ENCODE assay signal across 8 cellular contexts in genomic region chr1:199041173-199041914, GRCh38.
DNase-seq lines count a peak whose midpoint lies in the region; ATAC-seq and TF ChIP-seq lines count a peak whose summit lies in the region.

No MANE protein-coding gene starts in this region.

- H3K27me3 ChIP-seq in thymus (ENCODE audit: control insufficient read depth, insufficient read depth), result no peaks in the 10 kb centered on the region
- H3K27me3 ChIP-seq in lower lobe of right lung (ENCODE audit: low read depth), result no peaks in the 10 kb centered on the region

- H3K9me3 ChIP-seq in T-helper 17 cell (ENCODE audit: control insufficient read depth, low read length, poor library complexity, severe bottlenecking) (no peaks in the 10 kb centered on the region), thymus (ENCODE audit: control insufficient read depth) (no peaks in the 10 kb centered on the region), lower lobe of right lung (no peaks in the 10 kb centered on the region)

- peaks cover 16% of the 10 kb centered on the region for H3K4me1 ChIP-seq in thymus (ENCODE audit: control insufficient read depth, insufficient read depth, low read length)
- H3K4me1 ChIP-seq in lower lobe of right lung, result no peaks in the 10 kb centered on the region

- DNase-seq in activated T-cell treated with anti-CD3 and anti-CD28 coated beads, Interleukin-2, amount 50 U/mL, for 72 hours, result peak; percentile 11 to 37
- DNase-seq in activated T-cell treated with anti-CD3 and anti-CD28 coated beads, Interleukin-2, amount 50 U/mL, for 1 hour, result no peak
- DNase-seq in T-helper 17 cell (no peak), islet precursor cell (no peak), left colon (no peak), lower lobe of right lung (no peak)

- ATAC-seq in activated T-cell treated with anti-CD3 and anti-CD28 coated beads, Interleukin-2, amount 50 U/mL, for 72 hours (replicated peaks in 1 of 2), result peak; percentile 91 to 93
- peak; percentile 95 for ATAC-seq in HG03108 (IDR thresholded peaks at IDR 0.05; ENCODE audit: unreplicated experiment)
- ATAC-seq in T-helper 17 cell, result peak; percentile 64
- no peak for ATAC-seq in left colon
- ATAC-seq in lower lobe of right lung, result no peak

- 2% methylated on average over 4 of the region's 4 CpGs for WGBS in thymus

- H3K4me1 Mint-ChIP-seq in activated T-cell treated with anti-CD3 and anti-CD28 coated beads, Interleukin-2, amount 50 U/mL, for 72 hours (ENCODE audit: low read depth), result peaks cover 23% of the 10 kb centered on the region
- H3K4me1 Mint-ChIP-seq in T-helper 17 cell, result peaks cover 20% of the 10 kb centered on the region

- H3K9me3 Mint-ChIP-seq in activated T-cell treated with anti-CD3 and anti-CD28 coated beads, Interleukin-2, amount 50 U/mL, for 72 hours, result no peaks in the 10 kb centered on the region

- H3K27ac ChIP-seq in thymus (ENCODE audit: low read depth) (peak overlapping the region; percentile 59), lower lobe of right lung (no peak overlapping the region)

- H3K36me3 Mint-ChIP-seq in activated T-cell treated with anti-CD3 and anti-CD28 coated beads, Interleukin-2, amount 50 U/mL, for 72 hours (ENCODE audit: insufficient read depth in 2 of 2), result peaks cover 0 to 2% of the 10 kb centered on the region in 2 donors
- H3K36me3 Mint-ChIP-seq in T-helper 17 cell (ENCODE audit: low read depth), result no peaks in the 10 kb centered on the region

- peak overlapping the region; percentile 54 to 65 for H3K4me3 Mint-ChIP-seq in activated T-cell treated with anti-CD3 and anti-CD28 coated beads, Interleukin-2, amount 50 U/mL, for 72 hours
- peak overlapping the region; percentile 86 for H3K4me3 Mint-ChIP-seq in T-helper 17 cell

- peaks cover 4% of the 10 kb centered on the region for H3K36me3 ChIP-seq in thymus (ENCODE audit: control insufficient read depth, insufficient read depth)
- no peaks in the 10 kb centered on the region for H3K36me3 ChIP-seq in lower lobe of right lung

- H3K27me3 Mint-ChIP-seq in activated T-cell treated with anti-CD3 and anti-CD28 coated beads, Interleukin-2, amount 50 U/mL, for 72 hours (ENCODE audit: low read depth), result no peaks in the 10 kb centered on the region
- H3K27me3 Mint-ChIP-seq in T-helper 17 cell, result no peaks in the 10 kb centered on the region

- TF ChIP-seq CTCF in lower lobe of right lung (IDR thresholded peaks at IDR 0.05), result no peak

- H3K27ac Mint-ChIP-seq in activated T-cell treated with anti-CD3 and anti-CD28 coated beads, Interleukin-2, amount 50 U/mL, for 72 hours, result peak overlapping the region; percentile 59
- H3K27ac Mint-ChIP-seq in T-helper 17 cell, result peak overlapping the region; percentile 29

- H3K4me3 ChIP-seq in thymus (ENCODE audit: low read length), result no peak overlapping the region
- no peak overlapping the region for H3K4me3 ChIP-seq in lower lobe of right lung

- intact Hi-C loops in left colon (cut with DNase I, micrococcal nuclease) (no loop called here), lower lobe of right lung (cut with DNase I) (no loop called here)

Comparison
In these comparisons a context has a peak if more than half of its experiments do, and no peak if none do; other contexts are left out.
1. DNase-seq: peak in activated T-cell treated with anti-CD3 and anti-CD28 coated beads, Interleukin-2, amount 50 U/mL, for 72 hours (2 of 2); none in activated T-cell treated with anti-CD3 and anti-CD28 coated beads, Interleukin-2, amount 50 U/mL, for 1 hour (single experiment), T-helper 17 cell (0 of 3), islet precursor cell (single experiment), left colon (0 of 2) and lower lobe of right lung (single experiment).
2. ATAC-seq: peak in activated T-cell treated with anti-CD3 and anti-CD28 coated beads, Interleukin-2, amount 50 U/mL, for 72 hours (2 of 2), HG03108 (single experiment) and T-helper 17 cell (single experiment); none in left colon (single experiment) and lower lobe of right lung (0 of 2).